8 cellular contexts compared by ENCODE assay signal in genomic region chr3:113018461-113019181, GRCh38. TPM values are rescaled to one million over a fixed set of nuclear protein-coding genes. Genes with fewer than 3 reads are reported as not detected.
DNase-seq lines count a peak whose midpoint lies in the region; ATAC-seq and TF ChIP-seq lines count a peak whose summit lies in the region.

No MANE protein-coding gene starts in this region.

- H3K27ac ChIP-seq in HL-60 (replicated peaks) (peak overlapping the region; percentile 85), spleen (peak overlapping the region; percentile 90 to 96 (median 92))

- peak overlapping the region; percentile 96 for H3K4me3 Mint-ChIP-seq in activated naive CD8-positive, alpha-beta T cell treated with anti-CD3 and anti-CD28 coated beads, Interleukin-2, amount 50 U/mL, for 24 hours

- no peak for ATAC-seq in activated naive CD8-positive, alpha-beta T cell treated with anti-CD3 and anti-CD28 coated beads, Interleukin-2, amount 50 U/mL, for 24 hours
- ATAC-seq in HG02678 (IDR thresholded peaks at IDR 0.05; ENCODE audit: unreplicated experiment) (no peak), HG03139 (IDR thresholded peaks at IDR 0.05; ENCODE audit: unreplicated experiment) (no peak), GM18909 (IDR thresholded peaks at IDR 0.05; ENCODE audit: poor library complexity, unreplicated experiment) (no peak)

- no peak for DNase-seq in GM12864 (ENCODE audit: low read depth)
- peak in 1 of 2 experiments; percentile 2 for DNase-seq in HL-60 (ENCODE audit: low read depth in 1 of 2, low spot score in 1 of 2)
- DNase-seq in activated naive CD8-positive, alpha-beta T cell treated with anti-CD3 and anti-CD28 coated beads, Interleukin-2, amount 50 U/mL, for 24 hours = no peak
- DNase-seq in spleen = no peak

- H3K9me3 Mint-ChIP-seq in activated naive CD8-positive, alpha-beta T cell treated with anti-CD3 and anti-CD28 coated beads, Interleukin-2, amount 50 U/mL, for 24 hours = peaks cover 3% of the 10 kb centered on the region

- H3K9ac ChIP-seq in iPS-15b (ENCODE audit: low read depth, low read length) = peak overlapping the region; percentile 86

- H3K27ac Mint-ChIP-seq in activated naive CD8-positive, alpha-beta T cell treated with anti-CD3 and anti-CD28 coated beads, Interleukin-2, amount 50 U/mL, for 24 hours = peak overlapping the region; percentile 93

- H3K27me3 ChIP-seq in HL-60 (ENCODE audit: insufficient read depth, poor library complexity, severe bottlenecking) = no peaks in the 10 kb centered on the region
- no peaks in the 10 kb centered on the region for H3K27me3 ChIP-seq in iPS-15b (ENCODE audit: control insufficient read depth, insufficient read depth, low read length)
- H3K27me3 ChIP-seq in spleen (replicated peaks in 1 of 7) = no peaks in the 10 kb centered on the region

- peaks cover 57% of the 10 kb centered on the region for H3K4me1 Mint-ChIP-seq in activated naive CD8-positive, alpha-beta T cell treated with anti-CD3 and anti-CD28 coated beads, Interleukin-2, amount 50 U/mL, for 24 hours

- H3K36me3 Mint-ChIP-seq in activated naive CD8-positive, alpha-beta T cell treated with anti-CD3 and anti-CD28 coated beads, Interleukin-2, amount 50 U/mL, for 24 hours (ENCODE audit: low read depth) = peaks cover 29% of the 10 kb centered on the region

- H3K4me3 ChIP-seq in GM12864 (ENCODE audit: low read depth, low read length) (peak overlapping the region; percentile 86), HL-60 (replicated peaks; ENCODE audit: insufficient read depth, low read length) (peak overlapping the region; percentile 92), iPS-15b (ENCODE audit: low read depth, low read length) (peak overlapping the region; percentile 84), spleen (peak overlapping the region; percentile 73 to 87 (median 78))

- TF ChIP-seq CTCF in GM12864 (IDR thresholded peaks at IDR 0.05; ENCODE audit: low read depth, low read length, missing control alignments) (no peak), HL-60 (IDR thresholded peaks at IDR 0.05; ENCODE audit: insufficient read depth, low read length) (no peak), spleen (IDR thresholded peaks at IDR 0.05 in 8 of 11, conservative IDR thresholded peaks at IDR 0.05 in 3 of 11) (no peak)

- H3K4me1 ChIP-seq in iPS-15b (ENCODE audit: control insufficient read depth, insufficient read depth, low read length) = peaks cover 11% of the 10 kb centered on the region
- peaks cover 23 to 76% (median 38%) of the 10 kb centered on the region in 6 donors for H3K4me1 ChIP-seq in spleen

- intact Hi-C loops in spleen (cut with DNase I; ENCODE audit: low total_unique reads) = no loop called here

- H3K36me3 ChIP-seq in iPS-15b (ENCODE audit: control insufficient read depth, insufficient read depth, low read length) = peaks cover 2% of the 10 kb centered on the region
- H3K36me3 ChIP-seq in spleen = peaks cover 0 to 38% (median 21%) of the 10 kb centered on the region in 6 donors

- no peak for TF ChIP-seq POLR2A in spleen (IDR thresholded peaks at IDR 0.05)

- H3K27me3 Mint-ChIP-seq in activated naive CD8-positive, alpha-beta T cell treated with anti-CD3 and anti-CD28 coated beads, Interleukin-2, amount 50 U/mL, for 24 hours = no peaks in the 10 kb centered on the region

- WGBS in spleen, 5 donors = 9 to 16% (median 12%) methylated on average over 14 of the region's 14 CpGs

- no peaks in the 10 kb centered on the region for H3K9me3 ChIP-seq in iPS-15b (ENCODE audit: control insufficient read depth, insufficient read depth, low read length)
- no peaks in the 10 kb centered on the region for H3K9me3 ChIP-seq in spleen

RNA-seq across cellular contexts. Expression of gene GTPBP8, which starts 27.8 kb away (rescaled TPM):
- total RNA-seq in spleen = 10 to 100 TPM; 12.2 to 27.9 (median 14.8) TPM
- polyA plus RNA-seq in spleen = 1 to 10 TPM; 5.1 to 7.7 (median 7.4) TPM

RNA-seq across cellular contexts. Expression of gene CD200R1, which starts 43.7 kb away (rescaled TPM):
- total RNA-seq in spleen = 10 to 100 TPM in 5 of 7 donors, 1 to 10 TPM in 2; 9.2 to 14.0 (median 10.9) TPM
- 1 to 10 TPM in 2 of 3 donors, under 1 TPM in 1; 0.91 to 1.4 (median 1.3) TPM for polyA plus RNA-seq in spleen
